8 cellular contexts compared by ENCODE assay signal in the genomic region with DNA sequence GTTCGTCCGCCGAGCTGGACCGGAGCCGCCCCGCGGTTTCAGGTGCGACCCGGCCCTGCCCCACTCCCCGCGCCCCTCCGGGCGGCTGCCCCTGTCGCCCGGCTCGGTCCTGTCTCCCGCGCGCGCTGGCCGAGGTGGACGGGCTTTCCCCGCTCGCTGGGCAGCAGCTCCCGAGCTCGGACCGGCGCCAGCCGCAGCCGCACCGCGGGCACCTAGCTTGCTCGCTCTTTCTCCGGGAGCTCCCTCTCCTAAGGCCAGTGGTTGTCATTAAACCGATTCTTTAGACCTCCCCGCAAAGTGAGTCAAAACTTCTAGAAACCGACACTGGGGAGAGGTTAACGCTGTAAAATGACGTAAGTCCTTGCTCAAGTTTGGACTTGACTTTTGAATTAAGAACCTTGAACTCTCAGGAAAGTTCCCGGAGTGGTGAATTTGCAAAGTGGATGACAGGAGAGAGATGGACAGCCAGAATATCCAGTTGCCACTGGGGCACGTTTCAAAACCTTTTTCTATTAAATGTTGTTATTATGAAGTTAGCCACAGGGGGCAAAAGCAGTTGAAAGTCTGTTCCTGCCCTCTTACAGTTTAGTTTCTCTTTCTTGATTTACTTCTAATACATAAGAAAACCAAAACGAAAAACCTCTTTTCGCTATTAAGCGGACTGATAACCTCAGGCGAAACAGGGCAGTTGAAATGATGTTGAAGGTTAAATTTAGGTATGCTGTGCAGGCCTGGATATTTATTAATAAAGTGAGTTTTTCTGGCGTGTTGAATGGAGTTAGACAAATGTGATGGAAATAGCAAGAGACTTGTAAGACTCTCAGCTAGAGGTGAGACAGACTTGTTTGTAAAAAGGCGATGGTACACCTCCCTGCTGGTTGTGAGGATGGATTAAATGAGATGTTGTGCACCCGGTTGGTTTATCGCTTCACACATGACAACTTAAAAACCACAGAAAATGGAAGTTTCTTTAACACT. TPM values are rescaled to one million over a fixed set of nuclear protein-coding genes. Genes with fewer than 3 reads are reported as not detected.
DNase-seq lines count a peak whose midpoint lies in the region; ATAC-seq and TF ChIP-seq lines count a peak whose summit lies in the region.

No MANE protein-coding gene starts in this region.

- no peaks in the 10 kb centered on the region for H3K9me3 ChIP-seq in CD4-positive, alpha-beta memory T cell (ENCODE audit: control insufficient read depth in 1 of 2, low read length in 2 of 2)
- no peaks in the 10 kb centered on the region for H3K9me3 ChIP-seq in endocrine pancreas (ENCODE audit: control insufficient read depth, low read length)

- H3K36me3 Mint-ChIP-seq in CD4-positive, alpha-beta memory T cell, result peaks cover 12 to 14% of the 10 kb centered on the region in 2 donors
- peaks cover 43% of the 10 kb centered on the region for H3K36me3 Mint-ChIP-seq in activated CD8-positive, alpha-beta T cell treated with anti-CD3 and anti-CD28 coated beads for 36 hours (ENCODE audit: low read depth)
- peaks cover 2% of the 10 kb centered on the region for H3K36me3 Mint-ChIP-seq in memory B cell

- TF ChIP-seq CTCF in activated CD8-positive, alpha-beta T cell treated with anti-CD3 and anti-CD28 coated beads for 36 hours (IDR thresholded peaks at IDR 0.05), result peak; percentile 66

- ATAC-seq in GM19324 (IDR thresholded peaks at IDR 0.05; ENCODE audit: low FRiP score, unreplicated experiment) (peak; percentile 49), HG03432 (IDR thresholded peaks at IDR 0.05; ENCODE audit: unreplicated experiment) (peak; percentile 62), memory B cell (ENCODE audit: low read depth) (peak; percentile 47)
- ATAC-seq in activated CD8-positive, alpha-beta T cell treated with anti-CD3 and anti-CD28 coated beads for 36 hours, result peak; percentile 59

- H3K4me1 Mint-ChIP-seq in CD4-positive, alpha-beta memory T cell, result peaks cover 24 to 76% (median 39%) of the 10 kb centered on the region in 4 donors
- peaks cover 47% of the 10 kb centered on the region for H3K4me1 Mint-ChIP-seq in activated CD8-positive, alpha-beta T cell treated with anti-CD3 and anti-CD28 coated beads for 36 hours (ENCODE audit: low read depth)
- peaks cover 21% of the 10 kb centered on the region for H3K4me1 Mint-ChIP-seq in memory B cell

- H3K27me3 Mint-ChIP-seq in CD4-positive, alpha-beta memory T cell, result no peaks in the 10 kb centered on the region
- no peaks in the 10 kb centered on the region for H3K27me3 Mint-ChIP-seq in activated CD8-positive, alpha-beta T cell treated with anti-CD3 and anti-CD28 coated beads for 36 hours
- no peaks in the 10 kb centered on the region for H3K27me3 Mint-ChIP-seq in memory B cell

- DNase-seq in CD4-positive, alpha-beta memory T cell, result peak; percentile 73 to 82 (median 77)
- DNase-seq in NCI-H82 (lab: John Stamatoyannopoulos, UW), result peak; percentile 56
- peak; percentile 60 for DNase-seq in activated CD8-positive, alpha-beta T cell treated with anti-CD3 and anti-CD28 coated beads for 36 hours
- peak; percentile 18 to 65 for DNase-seq in memory B cell (ENCODE audit: low spot score in 2 of 2)
- DNase-seq in stimulated activated naive CD4-positive, alpha-beta T cell treated with Interleukin-2 at 50 U/mL for 16 hours (lab: John Stamatoyannopoulos, UW), result peak; percentile 19

- CTCF ChIA-PET in CD4-positive, alpha-beta memory T cell (lab: Charles Lee; ENCODE audit: partially characterized antibody), result interaction anchor here (0.9 to 8.6 kb wide), 14 partner anchors 12 to 133 kb away, joined by 3 to 107 read pairs (median 5); partner anchors contain the start of genes SEPSECS and ZCCHC4
- CTCF ChIA-PET in activated CD8-positive, alpha-beta T cell treated with anti-CD3 and anti-CD28 coated beads for 36 hours (lab: Charles Lee), result interaction anchor here (0.7 to 7.6 kb wide), 5 partner anchors 37 to 134 kb away, joined by 3 to 56 read pairs (median 7); partner anchors contain the start of genes SEPSECS and ZCCHC4

- POLR2A ChIA-PET in CD4-positive, alpha-beta memory T cell (lab: Charles Lee; ENCODE audit: partially characterized antibody), result interaction anchor here (1.0 to 5.3 kb wide), 10 partner anchors 12 to 679 kb away, joined by 3 to 70 read pairs (median 6); partner anchors contain the start of genes ANAPC4, SEPSECS and ZCCHC4
- POLR2A ChIA-PET in activated CD8-positive, alpha-beta T cell treated with anti-CD3 and anti-CD28 coated beads for 36 hours (lab: Charles Lee), result interaction anchor here (0.7 to 3.4 kb wide), 13 partner anchors 11 to 146 kb away, joined by 3 to 15 read pairs (median 4); partner anchors contain the start of genes SEPSECS and ZCCHC4

- H3K9me3 Mint-ChIP-seq in CD4-positive, alpha-beta memory T cell, result peaks cover 0 to 5% (median 0%) of the 10 kb centered on the region in 8 donors
- peaks cover 12% of the 10 kb centered on the region for H3K9me3 Mint-ChIP-seq in activated CD8-positive, alpha-beta T cell treated with anti-CD3 and anti-CD28 coated beads for 36 hours
- peaks cover 5% of the 10 kb centered on the region for H3K9me3 Mint-ChIP-seq in memory B cell

- H3K27ac Mint-ChIP-seq in CD4-positive, alpha-beta memory T cell, result peak overlapping the region; percentile 85 to 98 (median 96)
- peak overlapping the region; percentile 94 for H3K27ac Mint-ChIP-seq in activated CD8-positive, alpha-beta T cell treated with anti-CD3 and anti-CD28 coated beads for 36 hours
- H3K27ac Mint-ChIP-seq in memory B cell, result peak overlapping the region; percentile 96

- peak overlapping the region; percentile 87 for H3K27ac ChIP-seq in CD4-positive, alpha-beta memory T cell (ENCODE audit: low read depth, low read length)

- intact Hi-C loops in CD4-positive, alpha-beta memory T cell (cut with micrococcal nuclease), result loop anchor here (1.0 to 10.0 kb wide), 7 partner anchors 22 to 1350 kb away; partner anchors contain the start of genes ANAPC4, DHX15, SEPSECS and TBC1D19
- intact Hi-C loops in activated CD8-positive, alpha-beta T cell treated with anti-CD3 and anti-CD28 coated beads for 36 hours (cut with micrococcal nuclease), result loop anchor here (10.0 kb wide), 1 partner anchor 80 kb away; the partner anchor contains the start of gene ZCCHC4

- H3K4me3 ChIP-seq in CD4-positive, alpha-beta memory T cell (ENCODE audit: low read length in 2 of 2), result peak overlapping the region; percentile 55 to 87
- peak overlapping the region; percentile 98 for H3K4me3 ChIP-seq in endocrine pancreas (ENCODE audit: control insufficient read depth, insufficient read depth, low read length)

- no peaks in the 10 kb centered on the region for H3K36me3 ChIP-seq in CD4-positive, alpha-beta memory T cell (ENCODE audit: insufficient read depth, low read length)
- H3K36me3 ChIP-seq in endocrine pancreas (ENCODE audit: control insufficient read depth, insufficient read depth, low read length), result no peaks in the 10 kb centered on the region

- no peaks in the 10 kb centered on the region for H3K27me3 ChIP-seq in CD4-positive, alpha-beta memory T cell (ENCODE audit: insufficient read depth, low read length)
- no peaks in the 10 kb centered on the region for H3K27me3 ChIP-seq in endocrine pancreas (ENCODE audit: control insufficient read depth, insufficient read depth, low read length)

- peak overlapping the region; percentile 94 for H3K9ac ChIP-seq in endocrine pancreas (ENCODE audit: control insufficient read depth, insufficient read depth, low read length)

- peak overlapping the region; percentile 83 to 98 (median 94) for H3K4me3 Mint-ChIP-seq in CD4-positive, alpha-beta memory T cell
- peak overlapping the region; percentile 94 for H3K4me3 Mint-ChIP-seq in activated CD8-positive, alpha-beta T cell treated with anti-CD3 and anti-CD28 coated beads for 36 hours
- H3K4me3 Mint-ChIP-seq in memory B cell, result peak overlapping the region; percentile 93

- peaks cover 37% of the 10 kb centered on the region for H3K4me1 ChIP-seq in CD4-positive, alpha-beta memory T cell (ENCODE audit: insufficient read depth, low read length)
- H3K4me1 ChIP-seq in endocrine pancreas (ENCODE audit: control insufficient read depth, insufficient read depth, low read length), result peaks cover 7% of the 10 kb centered on the region

RNA-seq across cellular contexts. Expression of gene PI4K2B, which starts 0.8 kb away (rescaled TPM):
- total RNA-seq in CD4-positive, alpha-beta memory T cell, result 10 to 100 TPM; 15.0 to 15.3 TPM
- polyA plus RNA-seq in CD4-positive, alpha-beta memory T cell, result 10 to 100 TPM; 13.5 to 14.0 TPM
- total RNA-seq in activated CD8-positive, alpha-beta T cell treated with anti-CD3 and anti-CD28 coated beads for 36 hours, result 10 to 100 TPM; 38.6 TPM

Comparison
In these comparisons a context has a peak if more than half of its experiments do, and no peak if none do; other contexts are left out.
1. Peak in every context shown above with its lines: DNase-seq, ATAC-seq, H3K4me3 ChIP-seq and H3K27ac ChIP-seq.
2. DNase-seq: peak in every context shown above with its lines; median percentile 77 in CD4-positive, alpha-beta memory T cell; 60 in activated CD8-positive, alpha-beta T cell treated with anti-CD3 and anti-CD28 coated beads for 36 hours; 56 in NCI-H82; 42 in memory B cell; 19 in stimulated activated naive CD4-positive, alpha-beta T cell treated with Interleukin-2 at 50 U/mL for 16 hours.